Comparison of ENCODE assay signal across 9 cellular contexts in genomic region chr5:56829137-56829536, GRCh38. TPM values are rescaled to one million over a fixed set of nuclear protein-coding genes. Genes with fewer than 3 reads are reported as not detected.
DNase-seq lines count a peak whose midpoint lies in the region; ATAC-seq and TF ChIP-seq lines count a peak whose summit lies in the region.
"Had no signal": no experiment of that assay in that cellular context is flagged by ENCODE, and none has a peak within 500 bp of the region (broad histone marks: within the 10 kb centered on the region; RNA-seq: fewer than 3 reads in every experiment).

No MANE protein-coding gene starts in this region.

- H3K79me2 ChIP-seq in trophoblast cell (ENCODE audit: control insufficient read depth, insufficient read depth, low read length, poor library complexity): peaks cover 6% of the 10 kb centered on the region

- no peak for TF ChIP-seq CTCF in GM12864 (IDR thresholded peaks at IDR 0.05; ENCODE audit: low read depth, low read length, missing control alignments)
- no peak for TF ChIP-seq CTCF in heart right ventricle (IDR thresholded peaks at IDR 0.05)

- H3K27me3 ChIP-seq in HUES48 (ENCODE audit: control insufficient read depth, insufficient read depth, low read length) (no peaks in the 10 kb centered on the region), trophoblast cell (ENCODE audit: insufficient read depth, low read length) (no peaks in the 10 kb centered on the region), heart right ventricle (no peaks in the 10 kb centered on the region)
- H3K27me3 ChIP-seq: upper lobe of left lung had no signal

- H4K91ac ChIP-seq in trophoblast cell (ENCODE audit: low read depth, low read length): no peak overlapping the region

- H4K12ac ChIP-seq in trophoblast cell (ENCODE audit: low read depth, low read length): no peak overlapping the region

- H3K4me1 ChIP-seq in HUES48 (ENCODE audit: control insufficient read depth, insufficient read depth, low read length): peaks cover 54% of the 10 kb centered on the region
- peaks cover 7 to 10% of the 10 kb centered on the region in 2 experiments for H3K4me1 ChIP-seq in trophoblast cell (ENCODE audit: control insufficient read depth in 1 of 2, insufficient read depth in 2 of 2, low read length in 2 of 2)
- H3K4me1 ChIP-seq in heart right ventricle: peaks cover 0 to 100% (median 78%) of the 10 kb centered on the region in 9 donors

- no peak overlapping the region for H2AFZ ChIP-seq in trophoblast cell (ENCODE audit: insufficient read depth, low read length, poor library complexity)

- H3K14ac ChIP-seq in trophoblast cell (ENCODE audit: low read length): no peak overlapping the region

- peak; percentile 92 for ATAC-seq in activated T-cell treated with anti-CD3 and anti-CD28 coated beads, Interleukin-2, amount 50 U/mL, for 4 hours
- ATAC-seq in heart right ventricle: no peak

- peaks cover 93% of the 10 kb centered on the region for H3K4me1 Mint-ChIP-seq in activated T-cell treated with anti-CD3 and anti-CD28 coated beads, Interleukin-2, amount 50 U/mL, for 4 hours (ENCODE audit: low read depth)

- H3K18ac ChIP-seq in trophoblast cell (ENCODE audit: low read length): no peak overlapping the region

- H3K9ac ChIP-seq in HUES48 (ENCODE audit: low read depth, low read length): no peak overlapping the region
- no peak overlapping the region for H3K9ac ChIP-seq in trophoblast cell (ENCODE audit: low read length)

- peak overlapping the region; percentile 67 for H3K4ac ChIP-seq in trophoblast cell (ENCODE audit: low read depth, low read length)

- no CpG with 5 or more reads among the region's 9 CpGs for WGBS in trophoblast cell (ENCODE audit: extremely low coverage, insufficient coverage, insufficient read length)
- WGBS in heart right ventricle, 2 donors: 81 to 82% methylated on average over 9 of the region's 9 CpGs

- intact Hi-C loops in heart right ventricle (cut with DNase I): no loop called here
- intact Hi-C loops in posterior vena cava (cut with DNase I): no loop called here

- no peak overlapping the region for H3K23ac ChIP-seq in trophoblast cell (ENCODE audit: low read length)

- H2BK5ac ChIP-seq in trophoblast cell (ENCODE audit: low read depth, low read length, poor library complexity): no peak overlapping the region

- H3K27me3 Mint-ChIP-seq in activated T-cell treated with anti-CD3 and anti-CD28 coated beads, Interleukin-2, amount 50 U/mL, for 4 hours (ENCODE audit: low read depth): no peaks in the 10 kb centered on the region

- peak overlapping the region; percentile 79 for H3K4me3 Mint-ChIP-seq in activated T-cell treated with anti-CD3 and anti-CD28 coated beads, Interleukin-2, amount 50 U/mL, for 4 hours

- H3K27ac ChIP-seq in HUES48 (ENCODE audit: low read depth, low read length) (peak overlapping the region; percentile 27), trophoblast cell (ENCODE audit: low read depth, low read length) (no peak overlapping the region), heart right ventricle (peak overlapping the region in 1 of 10 donors; percentile 17)
- H3K27ac ChIP-seq: upper lobe of left lung had no signal

- H3K36me3 ChIP-seq in HUES48 (ENCODE audit: control insufficient read depth, insufficient read depth, low read length) (no peaks in the 10 kb centered on the region), trophoblast cell (ENCODE audit: control insufficient read depth in 1 of 2, insufficient read depth in 2 of 2, low read length in 2 of 2) (no peaks in the 10 kb centered on the region), heart right ventricle (no peaks in the 10 kb centered on the region)
- H3K36me3 ChIP-seq: upper lobe of left lung had no signal

- H3K9me3 Mint-ChIP-seq in activated T-cell treated with anti-CD3 and anti-CD28 coated beads, Interleukin-2, amount 50 U/mL, for 4 hours: no peaks in the 10 kb centered on the region

- no peaks in the 10 kb centered on the region for H3K79me1 ChIP-seq in trophoblast cell (ENCODE audit: low read length)

- H3K4me3 ChIP-seq in GM12864 (ENCODE audit: low read depth, low read length) (peak overlapping the region; percentile 35), HUES48 (ENCODE audit: low read depth, low read length) (no peak overlapping the region), trophoblast cell (ENCODE audit: low read depth, low read length) (no peak overlapping the region), heart right ventricle (no peak overlapping the region)
- H3K4me3 ChIP-seq: upper lobe of left lung had no signal

- no peak overlapping the region for H3K4me2 ChIP-seq in trophoblast cell (ENCODE audit: low read length)

- H3K9me3 ChIP-seq in HUES48 (ENCODE audit: control insufficient read depth, insufficient read depth, low read length) (no peaks in the 10 kb centered on the region), trophoblast cell (ENCODE audit: insufficient read depth, low read depth, low read length) (peaks cover 3% of the 10 kb centered on the region), heart right ventricle (no peaks in the 10 kb centered on the region)
- H3K9me3 ChIP-seq: upper lobe of left lung had no signal

- no peak overlapping the region for H4K8ac ChIP-seq in trophoblast cell (ENCODE audit: low read depth, low read length)

- peaks cover 5% of the 10 kb centered on the region for H3K36me3 Mint-ChIP-seq in activated T-cell treated with anti-CD3 and anti-CD28 coated beads, Interleukin-2, amount 50 U/mL, for 4 hours (ENCODE audit: insufficient read depth)

- H2AK5ac ChIP-seq in trophoblast cell (ENCODE audit: low read length): no peak overlapping the region

- DNase-seq in GM12864 (ENCODE audit: low read depth) (no peak), trophoblast cell (no peak), heart right ventricle (no peak), posterior vena cava (ENCODE audit: low spot score) (no peak), NCI-H446 (lab: John Stamatoyannopoulos, UW) (no peak), cerebellar cortex (ENCODE audit: low spot score) (no peak)
- peak; percentile 64 for DNase-seq in activated T-cell treated with anti-CD3 and anti-CD28 coated beads, Interleukin-2, amount 50 U/mL, for 4 hours
- DNase-seq: upper lobe of left lung had no signal

- no peak overlapping the region for H2BK12ac ChIP-seq in trophoblast cell (ENCODE audit: low read length)

- H2BK120ac ChIP-seq in trophoblast cell (ENCODE audit: insufficient read depth, low read length, poor library complexity): no peak overlapping the region

RNA-seq across cellular contexts. Expression of gene MAP3K1, which starts 13.8 kb away (rescaled TPM):
- total RNA-seq in activated T-cell treated with anti-CD3 and anti-CD28 coated beads, Interleukin-2, amount 50 U/mL, for 4 hours: 10 to 100 TPM; 18.2 to 19.1 (median 18.6) TPM
- 13.4 and 13.5 TPM in 2 replicates for polyA plus RNA-seq in trophoblast cell (2013)
- total RNA-seq in heart right ventricle: 10 to 100 TPM in 1 of 10 donors, 1 to 10 TPM in 9; 4.6 to 13.3 (median 6.5) TPM
- polyA plus RNA-seq in heart right ventricle: 1 to 10 TPM; 1.7 to 5.6 TPM
- total RNA-seq in posterior vena cava: 10 to 100 TPM; 10.4 to 12.0 TPM

Comparison
In these comparisons a context has a peak if more than half of its experiments do, and no peak if none do; other contexts are left out.
1. ATAC-seq: peak in activated T-cell treated with anti-CD3 and anti-CD28 coated beads, Interleukin-2, amount 50 U/mL, for 4 hours (2 of 2); none in heart right ventricle (0 of 8).